1 cellular context compared by ENCODE assay signal in the genomic region with DNA sequence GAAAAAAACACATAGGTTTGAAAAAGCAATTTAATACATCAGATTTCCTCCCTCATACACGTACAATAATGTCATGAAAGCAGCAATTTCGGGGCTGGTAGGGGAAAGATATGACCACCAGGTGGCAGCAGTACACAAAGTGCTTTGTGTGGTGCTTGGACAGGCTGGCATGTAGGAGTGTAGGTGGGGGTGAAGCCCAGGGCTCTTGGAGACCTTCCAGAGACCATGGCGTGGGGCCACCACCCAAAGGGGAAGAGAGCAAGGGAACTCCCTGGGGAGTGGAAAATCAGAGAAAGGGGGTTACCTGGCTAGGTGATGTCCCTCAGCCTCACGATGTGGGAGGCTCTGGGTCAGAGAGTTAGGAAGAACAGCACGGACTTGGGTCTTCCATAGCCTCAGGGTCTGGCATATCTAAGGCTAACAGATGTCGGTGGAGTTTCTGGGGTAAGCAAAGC.
TF ChIP-seq lines count a peak whose summit lies in the region.

No MANE protein-coding gene starts in this region.

TF ChIP-seq in IMR-90, 13 proteins besides CTCF, POLR2A, EP300 and RAD21:
- TF ChIP-seq RFX5 (IDR thresholded peaks at IDR 0.05; ENCODE audit: low read depth, low read length): no peak
- TF ChIP-seq SMC3 (IDR thresholded peaks at IDR 0.05; ENCODE audit: low read depth, low read length): peak; percentile 64
